ENCODE assay signal across 13 cellular contexts in the genomic region with DNA sequence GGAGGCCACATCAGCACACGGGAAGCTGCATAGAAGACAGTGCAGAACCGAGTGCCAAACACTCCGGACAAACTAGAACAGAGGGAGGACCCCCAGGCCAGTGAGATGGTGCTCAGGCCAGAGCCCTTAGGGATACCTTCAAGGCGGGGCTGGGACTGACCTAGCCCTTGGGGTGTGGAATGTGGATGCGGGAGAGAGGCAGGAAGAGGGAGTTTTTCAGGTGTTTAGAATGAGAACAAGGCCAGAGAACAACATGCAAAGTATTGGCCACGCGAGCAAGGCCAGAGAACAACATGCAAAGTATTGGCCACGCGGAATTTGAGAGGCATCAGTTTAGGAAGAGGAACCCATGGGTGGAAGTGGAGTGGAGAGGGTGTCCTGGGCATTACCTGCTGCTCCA.
"Had no signal": no experiment of that assay in that cellular context is flagged by ENCODE, and none has a peak within 500 bp of the region (broad histone marks: within the 10 kb centered on the region; RNA-seq: fewer than 3 reads in every experiment).

No MANE protein-coding gene starts in this region.

- H3K27me3 ChIP-seq: cardiac muscle cell, gastrocnemius medialis, neutrophil, right atrium auricular region had no signal

- ATAC-seq: activated T-cell treated with anti-CD3 and anti-CD28 coated beads, Interleukin-2, amount 50 U/mL, for 4 hours; gastrocnemius medialis; T-cell had no signal

- H3K4me1 ChIP-seq: gastrocnemius medialis, right atrium auricular region had no signal

- H3K9me3 Mint-ChIP-seq: activated B cell treated with CpG ODN at 0.5 μM for 24 hours; activated CD4-positive, alpha-beta T cell treated with anti-CD3 and anti-CD28 coated beads, Interleukin-2, amount 10 ng/mL, durations not matched to agents 24 days and 14 days; activated T-cell treated with anti-CD3 and anti-CD28 coated beads, Interleukin-2, amount 50 U/mL, for 4 hours; T-cell had no signal

- H3K36me3 ChIP-seq: cardiac muscle cell, gastrocnemius medialis, neutrophil, right atrium auricular region had no signal

- H3K27ac Mint-ChIP-seq: activated B cell treated with CpG ODN at 0.5 μM for 24 hours; activated CD4-positive, alpha-beta T cell treated with anti-CD3 and anti-CD28 coated beads, Interleukin-2, amount 10 ng/mL, durations not matched to agents 24 days and 14 days had no signal

- DNase-seq: activated B cell treated with CpG ODN at 0.5 μM for 24 hours; activated CD4-positive, alpha-beta T cell treated with anti-CD3 and anti-CD28 coated beads, Interleukin-2, amount 10 ng/mL, durations not matched to agents 24 days and 14 days; activated T-cell treated with anti-CD3 and anti-CD28 coated beads, Interleukin-2, amount 50 U/mL, for 4 hours; effector CD4-positive, alpha-beta T cell; gastrocnemius medialis; substantia nigra; T-cell had no signal

- H3K27me3 Mint-ChIP-seq: activated B cell treated with CpG ODN at 0.5 μM for 24 hours; activated CD4-positive, alpha-beta T cell treated with anti-CD3 and anti-CD28 coated beads, Interleukin-2, amount 10 ng/mL, durations not matched to agents 24 days and 14 days; T-cell had no signal

- H3K4me3 ChIP-seq: cardiac muscle cell, coronary artery, gastrocnemius medialis, right atrium auricular region, SK-N-MC, skin epidermis had no signal

- H3K9me3 ChIP-seq: gastrocnemius medialis, neutrophil, right atrium auricular region had no signal

- H3K36me3 Mint-ChIP-seq: T-cell had no signal

- H3K4me3 Mint-ChIP-seq: activated B cell treated with CpG ODN at 0.5 μM for 24 hours; activated CD4-positive, alpha-beta T cell treated with anti-CD3 and anti-CD28 coated beads, Interleukin-2, amount 10 ng/mL, durations not matched to agents 24 days and 14 days; activated T-cell treated with anti-CD3 and anti-CD28 coated beads, Interleukin-2, amount 50 U/mL, for 4 hours; T-cell had no signal
